In the genomic region with DNA sequence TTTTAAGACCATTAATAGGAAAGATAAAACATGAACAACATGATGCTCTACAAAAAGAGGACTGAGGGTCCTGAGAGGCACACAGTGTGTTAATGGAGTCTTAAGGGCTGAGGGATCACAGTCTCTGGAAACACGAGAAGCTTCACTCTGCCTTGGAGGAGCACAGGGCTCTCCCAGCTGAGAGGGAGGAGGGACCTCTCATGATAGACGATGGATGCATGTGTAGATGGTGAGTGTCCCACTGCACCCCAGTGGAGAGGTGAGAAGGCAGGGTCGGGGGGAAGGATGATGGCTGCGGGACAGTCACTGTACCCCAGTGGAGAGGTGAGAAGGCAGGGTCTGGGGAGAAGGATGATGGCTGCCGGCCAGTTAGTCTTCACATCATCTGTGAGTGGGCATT, we compare ENCODE assay signal across 32 cellular contexts.
"Had no signal": no experiment of that assay in that cellular context is flagged by ENCODE, and none has a peak within 500 bp of the region (broad histone marks: within the 10 kb centered on the region; RNA-seq: fewer than 3 reads in every experiment).

No MANE protein-coding gene starts in this region.

- H3K4me3 ChIP-seq: body of pancreas, breast epithelium had no signal

- H3K36me3 ChIP-seq: breast epithelium had no signal

- H3K9me3 ChIP-seq: body of pancreas, breast epithelium had no signal

- H3K4me1 Mint-ChIP-seq: activated B cell treated with CpG ODN at 0.5 μM for 24 hours; activated CD4-positive, alpha-beta T cell treated with anti-CD3 and anti-CD28 coated beads, Interleukin-2, amount 10 ng/mL, durations not matched to agents 24 days and 14 days; activated naive CD4-positive, alpha-beta T cell treated with anti-CD3 and anti-CD28 coated beads, Interleukin-2, amount 50 U/mL, for 24 hours; activated naive CD8-positive, alpha-beta T cell treated with anti-CD3 and anti-CD28 coated beads, Interleukin-2, amount 10 ng/mL, durations not matched to agents 7 days and 5 days had no signal

- ATAC-seq: activated CD8-positive, alpha-beta T cell treated with anti-CD3 and anti-CD28 coated beads for 36 hours; body of pancreas; Panc1; Right ventricle myocardium inferior had no signal

- H3K27ac Mint-ChIP-seq: activated B cell treated with CpG ODN at 0.5 μM for 24 hours; activated CD4-positive, alpha-beta T cell treated with anti-CD3 and anti-CD28 coated beads, Interleukin-2, amount 10 ng/mL, durations not matched to agents 24 days and 14 days; activated CD8-positive, alpha-beta T cell treated with anti-CD3 and anti-CD28 coated beads for 36 hours; activated naive CD4-positive, alpha-beta T cell treated with anti-CD3 and anti-CD28 coated beads, Interleukin-2, amount 50 U/mL, for 24 hours; activated naive CD8-positive, alpha-beta T cell treated with anti-CD3 and anti-CD28 coated beads, Interleukin-2, amount 10 ng/mL, durations not matched to agents 7 days and 5 days; activated T-cell treated with anti-CD3 and anti-CD28 coated beads, Interleukin-2, amount 50 U/mL, for 24 hours; activated T-helper 2 cell treated with anti-CD3 and anti-CD28 coated beads, Interferon-gamma antibody, Interleukin-2, Interleukin-4, amounts not matched to agents 10 μg/mL and 5 μg/mL and 100 μg/mL, durations not matched to agents 14 hours and 24 hours and 36 hours had no signal

- H3K27me3 ChIP-seq: body of pancreas, breast epithelium had no signal

- H3K4me3 Mint-ChIP-seq: activated B cell treated with CpG ODN at 0.5 μM for 24 hours; activated CD4-positive, alpha-beta T cell treated with anti-CD3 and anti-CD28 coated beads, Interleukin-2, amount 10 ng/mL, durations not matched to agents 24 days and 14 days; activated CD8-positive, alpha-beta T cell treated with anti-CD3 and anti-CD28 coated beads for 36 hours; activated naive CD4-positive, alpha-beta T cell treated with anti-CD3 and anti-CD28 coated beads, Interleukin-2, amount 50 U/mL, for 24 hours; activated naive CD8-positive, alpha-beta T cell treated with anti-CD3 and anti-CD28 coated beads, Interleukin-2, amount 10 ng/mL, durations not matched to agents 7 days and 5 days; activated T-cell treated with anti-CD3 and anti-CD28 coated beads, Interleukin-2, amount 50 U/mL, for 24 hours had no signal

- H3K27ac ChIP-seq: body of pancreas, breast epithelium, KMS-11, VCaP had no signal

- H3K27me3 Mint-ChIP-seq: activated B cell treated with CpG ODN at 0.5 μM for 24 hours; activated CD4-positive, alpha-beta T cell treated with anti-CD3 and anti-CD28 coated beads, Interleukin-2, amount 10 ng/mL, durations not matched to agents 24 days and 14 days; activated CD8-positive, alpha-beta T cell treated with anti-CD3 and anti-CD28 coated beads for 36 hours; activated naive CD4-positive, alpha-beta T cell treated with anti-CD3 and anti-CD28 coated beads, Interleukin-2, amount 50 U/mL, for 24 hours; activated T-cell treated with anti-CD3 and anti-CD28 coated beads, Interleukin-2, amount 50 U/mL, for 24 hours had no signal

- DNase-seq: activated B cell treated with CpG ODN at 0.5 μM for 24 hours; activated CD4-positive, alpha-beta T cell treated with anti-CD3 and anti-CD28 coated beads, Interleukin-2, amount 10 ng/mL, durations not matched to agents 24 days and 14 days; activated CD4-positive, alpha-beta T cell treated with anti-CD3 and anti-CD28 coated beads, Interleukin-2, amount 50 U/mL, for 4 hours; activated CD4-positive, CD25-positive, alpha-beta regulatory T cell treated with anti-CD3 and anti-CD28 coated beads, Interleukin-2, amount 50 U/mL, for 72 hours; activated CD8-positive, alpha-beta T cell treated with anti-CD3 and anti-CD28 coated beads for 36 hours; activated gamma-delta T cell; activated naive CD4-positive, alpha-beta T cell treated with Interleukin-2 at 50 U/mL for 16 hours; activated naive CD8-positive, alpha-beta T cell treated with anti-CD3 and anti-CD28 coated beads, Interleukin-2, amount 10 ng/mL, durations not matched to agents 7 days and 5 days; activated T-cell treated with anti-CD3 and anti-CD28 coated beads, Interleukin-2, amount 50 U/mL, for 24 hours; amygdala; body of pancreas; MM.1S; MV-4-11; NCI-H1092; NCI-H146; NCI-H187; NCI-H2029 treated with DMSO at 0.1 percent for 48 hours; NCI-H2107; NCI-H226; NCI-H524 treated with DMSO at 0.1 percent for 48 hours; RPMI8226; SW 1271; T-helper 1 cell; T-helper 2 cell; T-helper 9 cell had no signal

- H3K36me3 Mint-ChIP-seq: activated naive CD4-positive, alpha-beta T cell treated with anti-CD3 and anti-CD28 coated beads, Interleukin-2, amount 50 U/mL, for 24 hours; activated naive CD8-positive, alpha-beta T cell treated with anti-CD3 and anti-CD28 coated beads, Interleukin-2, amount 10 ng/mL, durations not matched to agents 7 days and 5 days had no signal

- H3K4me1 ChIP-seq: body of pancreas, breast epithelium had no signal
